In genomic region chr1:106366627-106367319, GRCh38 we compare ENCODE assay signal across 1 cellular context.
TF ChIP-seq lines count a peak whose summit lies in the region.

No MANE protein-coding gene starts in this region.

TF ChIP-seq in GM23338, 12 proteins besides CTCF, POLR2A, EP300 and RAD21 (continued from another document):
- TF ChIP-seq ZNF462 (CRISPR knock-in tag; IDR thresholded peaks at IDR 0.05) (no peak), ZNF331 (CRISPR knock-in tag; IDR thresholded peaks at IDR 0.05; ENCODE audit: low read depth) (no peak), JUNB (IDR thresholded peaks at IDR 0.05; ENCODE audit: unreplicated experiment) (no peak), ETS1 (IDR thresholded peaks at IDR 0.05) (no peak), EZH2phosphoT487 (IDR thresholded peaks at IDR 0.05; ENCODE audit: unreplicated experiment) (no peak)
